In genomic region chr14:100307215-100308111, GRCh38 we compare ENCODE assay signal across 8 cellular contexts. TPM values are rescaled to one million over a fixed set of nuclear protein-coding genes. Genes with fewer than 3 reads are reported as not detected.
DNase-seq lines count a peak whose midpoint lies in the region; ATAC-seq and FAIRE-seq lines count a peak whose summit lies in the region.

No MANE protein-coding gene starts in this region.

- H3K4me3 ChIP-seq in mucosa of rectum (ENCODE audit: low read length in 2 of 2), result peak overlapping the region; percentile 77 to 80

- no peaks in the 10 kb centered on the region for H3K36me3 Mint-ChIP-seq in activated CD8-positive, alpha-beta memory T cell treated with anti-CD3 and anti-CD28 coated beads, Interleukin-2, amount 10 ng/mL, durations not matched to agents 7 days and 5 days
- peaks cover 17% of the 10 kb centered on the region for H3K36me3 Mint-ChIP-seq in dendritic cell treated with granulocyte-macrophage colony-stimulating factor and Interleukin-4, amounts not matched to agents 40 ng/mL and 50 ng/mL, for 4 days (ENCODE audit: low read depth)

- H3K27me3 Mint-ChIP-seq in activated CD8-positive, alpha-beta memory T cell treated with anti-CD3 and anti-CD28 coated beads, Interleukin-2, amount 10 ng/mL, durations not matched to agents 7 days and 5 days, result peaks cover 25% of the 10 kb centered on the region
- H3K27me3 Mint-ChIP-seq in dendritic cell treated with granulocyte-macrophage colony-stimulating factor and Interleukin-4, amounts not matched to agents 40 ng/mL and 50 ng/mL, for 4 days, result peaks cover 3% of the 10 kb centered on the region

- CTCF ChIA-PET in activated CD8-positive, alpha-beta memory T cell treated with anti-CD3 and anti-CD28 coated beads, Interleukin-2, amount 10 ng/mL, durations not matched to agents 7 days and 5 days (lab: Charles Lee), result interaction anchor here (0.9 to 3.1 kb wide), 4 partner anchors 11 to 70 kb away, joined by 3 to 12 read pairs (median 7); no protein-coding TSS in a partner anchor

- H3K9ac ChIP-seq in mucosa of rectum (ENCODE audit: low read depth in 1 of 2, low read length in 2 of 2), result peak overlapping the region; percentile 63 to 72

- no peak overlapping the region for H3K27ac Mint-ChIP-seq in activated CD8-positive, alpha-beta memory T cell treated with anti-CD3 and anti-CD28 coated beads, Interleukin-2, amount 10 ng/mL, durations not matched to agents 7 days and 5 days
- peak overlapping the region; percentile 92 for H3K27ac Mint-ChIP-seq in dendritic cell treated with granulocyte-macrophage colony-stimulating factor and Interleukin-4, amounts not matched to agents 40 ng/mL and 50 ng/mL, for 4 days

- H3K27me3 ChIP-seq in mucosa of rectum (ENCODE audit: control insufficient read depth in 2 of 2, insufficient read depth in 2 of 2, low read length in 2 of 2), result peaks cover 0 to 3% of the 10 kb centered on the region in 2 donors

- no peaks in the 10 kb centered on the region for H3K9me3 Mint-ChIP-seq in activated CD8-positive, alpha-beta memory T cell treated with anti-CD3 and anti-CD28 coated beads, Interleukin-2, amount 10 ng/mL, durations not matched to agents 7 days and 5 days (ENCODE audit: low read depth)
- no peaks in the 10 kb centered on the region for H3K9me3 Mint-ChIP-seq in dendritic cell treated with granulocyte-macrophage colony-stimulating factor and Interleukin-4, amounts not matched to agents 40 ng/mL and 50 ng/mL, for 4 days

- intact Hi-C loops in dendritic cell treated with granulocyte-macrophage colony-stimulating factor and Interleukin-4, amounts not matched to agents 40 ng/mL and 50 ng/mL, for 4 days (cut with micrococcal nuclease), result loop anchor here (5.0 kb wide), 1 partner anchor 35 kb away; no protein-coding TSS in a partner anchor

- peak overlapping the region; percentile 69 for H3K4me3 Mint-ChIP-seq in activated CD8-positive, alpha-beta memory T cell treated with anti-CD3 and anti-CD28 coated beads, Interleukin-2, amount 10 ng/mL, durations not matched to agents 7 days and 5 days
- H3K4me3 Mint-ChIP-seq in dendritic cell treated with granulocyte-macrophage colony-stimulating factor and Interleukin-4, amounts not matched to agents 40 ng/mL and 50 ng/mL, for 4 days, result peak overlapping the region; percentile 86

- DNase-seq in activated CD8-positive, alpha-beta memory T cell treated with anti-CD3 and anti-CD28 coated beads, Interleukin-2, amount 10 ng/mL, durations not matched to agents 7 days and 5 days, result no peak
- DNase-seq in activated CD8-positive, alpha-beta memory T cell treated with anti-CD3 and anti-CD28 coated beads, Interleukin-2, amount 50 U/mL, for 4 hours, result no peak
- DNase-seq in NCI-H69 (lab: John Stamatoyannopoulos, UW) (peak; percentile 71), SIG-M5 treated with dmso at 0.1 percent for 504 hours (lab: John Stamatoyannopoulos, UW; ENCODE audit: unreplicated experiment) (no peak), GM19239 (ENCODE audit: insufficient read length, low spot score) (no peak)
- no peak for DNase-seq in stimulated activated CD4-positive, alpha-beta T cell treated with anti-CD3 and anti-CD28 coated beads, Interleukin-2, amount 100 ng/mL, for 48 hours

- no peak for ATAC-seq in activated CD8-positive, alpha-beta memory T cell treated with anti-CD3 and anti-CD28 coated beads, Interleukin-2, amount 10 ng/mL, durations not matched to agents 7 days and 5 days

- peaks cover 17% of the 10 kb centered on the region for H3K4me1 Mint-ChIP-seq in activated CD8-positive, alpha-beta memory T cell treated with anti-CD3 and anti-CD28 coated beads, Interleukin-2, amount 10 ng/mL, durations not matched to agents 7 days and 5 days
- H3K4me1 Mint-ChIP-seq in dendritic cell treated with granulocyte-macrophage colony-stimulating factor and Interleukin-4, amounts not matched to agents 40 ng/mL and 50 ng/mL, for 4 days (ENCODE audit: low read depth), result peaks cover 75% of the 10 kb centered on the region

- no peak for FAIRE-seq in GM19239 (lab: Jason Lieb, UNC)

- H3K9me3 ChIP-seq in mucosa of rectum (ENCODE audit: control insufficient read depth in 2 of 2, low read length in 2 of 2), result no peaks in the 10 kb centered on the region

- peaks cover 13 to 18% of the 10 kb centered on the region in 2 donors for H3K4me1 ChIP-seq in mucosa of rectum (ENCODE audit: control insufficient read depth in 2 of 2, insufficient read depth in 2 of 2, low read length in 2 of 2)

- no peaks in the 10 kb centered on the region for H3K36me3 ChIP-seq in mucosa of rectum (ENCODE audit: control insufficient read depth in 2 of 2, insufficient read depth in 2 of 2, low read length in 2 of 2)

- H3K27ac ChIP-seq in mucosa of rectum (ENCODE audit: low read depth in 2 of 2, low read length in 2 of 2), result peak overlapping the region; percentile 60 to 77

RNA-seq across cellular contexts. Expression of gene SLC25A29, which starts 1.2 kb away (rescaled TPM):
- 10 to 100 TPM; 15.9 to 21.6 TPM for total RNA-seq in activated CD8-positive, alpha-beta memory T cell treated with anti-CD3 and anti-CD28 coated beads, Interleukin-2, amount 10 ng/mL, durations not matched to agents 7 days and 5 days

RNA-seq across cellular contexts. Expression of gene SLC25A47, which starts 15.7 kb away (rescaled TPM):
- total RNA-seq in activated CD8-positive, alpha-beta memory T cell treated with anti-CD3 and anti-CD28 coated beads, Interleukin-2, amount 10 ng/mL, durations not matched to agents 7 days and 5 days, result not detected
